1 cellular context compared by ENCODE assay signal in the genomic region with DNA sequence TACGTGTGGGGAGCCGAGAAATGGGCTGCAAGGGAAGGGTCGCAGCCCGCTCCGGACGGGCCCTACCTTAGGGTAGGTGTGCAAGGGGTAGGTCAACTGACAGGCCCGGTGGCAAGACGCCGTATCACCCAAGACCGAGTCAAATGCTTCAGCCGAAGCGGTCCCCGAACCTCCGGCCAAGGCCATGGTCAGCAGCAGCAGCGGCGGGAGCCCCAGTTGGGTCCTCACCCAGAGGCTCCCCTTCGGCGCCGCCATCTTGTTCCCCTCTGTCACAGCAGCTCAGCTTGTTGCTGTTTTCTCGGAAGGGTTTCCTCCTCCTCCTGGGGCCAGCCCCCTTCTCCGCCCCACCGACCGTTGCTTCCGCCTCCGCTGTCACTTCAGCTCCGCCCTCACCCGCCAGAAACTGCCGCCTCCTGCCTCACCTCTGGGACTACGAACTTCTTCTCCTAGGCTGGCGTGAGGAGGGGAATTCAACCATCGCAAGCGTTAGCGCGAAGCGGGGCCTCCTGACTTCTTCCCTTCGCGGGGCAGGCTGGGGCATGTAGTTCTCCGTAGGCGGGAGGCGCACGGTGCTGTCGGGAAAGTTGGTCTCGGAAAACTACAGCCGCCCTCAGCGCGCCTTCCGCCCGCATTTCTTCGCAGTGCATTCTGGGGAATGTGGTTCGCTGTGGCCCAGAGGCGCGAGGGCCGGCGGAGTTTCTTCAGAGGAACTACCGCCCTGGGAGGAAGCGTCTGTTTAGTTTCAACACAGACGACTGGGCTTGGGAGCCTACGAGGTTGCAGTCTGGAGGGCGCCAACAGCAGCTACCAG.
TF ChIP-seq lines count a peak whose summit lies in the region.

A gene (plus strand): TSS at position 675 of the 811 bp plus-strand sequence. CDS start 815 bp downstream, outside the sequence.
A gene with protein sequence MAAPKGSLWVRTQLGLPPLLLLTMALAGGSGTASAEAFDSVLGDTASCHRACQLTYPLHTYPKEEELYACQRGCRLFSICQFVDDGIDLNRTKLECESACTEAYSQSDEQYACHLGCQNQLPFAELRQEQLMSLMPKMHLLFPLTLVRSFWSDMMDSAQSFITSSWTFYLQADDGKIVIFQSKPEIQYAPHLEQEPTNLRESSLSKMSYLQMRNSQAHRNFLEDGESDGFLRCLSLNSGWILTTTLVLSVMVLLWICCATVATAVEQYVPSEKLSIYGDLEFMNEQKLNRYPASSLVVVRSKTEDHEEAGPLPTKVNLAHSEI (minus strand): TSS at position 271 of the 811 bp plus-strand sequence. CDS start 16 bp downstream, at position 255.

TF ChIP-seq in neural cell, 6 proteins besides CTCF, POLR2A, EP300 and RAD21 (continued from another document):
- TF ChIP-seq, protein P1, sequence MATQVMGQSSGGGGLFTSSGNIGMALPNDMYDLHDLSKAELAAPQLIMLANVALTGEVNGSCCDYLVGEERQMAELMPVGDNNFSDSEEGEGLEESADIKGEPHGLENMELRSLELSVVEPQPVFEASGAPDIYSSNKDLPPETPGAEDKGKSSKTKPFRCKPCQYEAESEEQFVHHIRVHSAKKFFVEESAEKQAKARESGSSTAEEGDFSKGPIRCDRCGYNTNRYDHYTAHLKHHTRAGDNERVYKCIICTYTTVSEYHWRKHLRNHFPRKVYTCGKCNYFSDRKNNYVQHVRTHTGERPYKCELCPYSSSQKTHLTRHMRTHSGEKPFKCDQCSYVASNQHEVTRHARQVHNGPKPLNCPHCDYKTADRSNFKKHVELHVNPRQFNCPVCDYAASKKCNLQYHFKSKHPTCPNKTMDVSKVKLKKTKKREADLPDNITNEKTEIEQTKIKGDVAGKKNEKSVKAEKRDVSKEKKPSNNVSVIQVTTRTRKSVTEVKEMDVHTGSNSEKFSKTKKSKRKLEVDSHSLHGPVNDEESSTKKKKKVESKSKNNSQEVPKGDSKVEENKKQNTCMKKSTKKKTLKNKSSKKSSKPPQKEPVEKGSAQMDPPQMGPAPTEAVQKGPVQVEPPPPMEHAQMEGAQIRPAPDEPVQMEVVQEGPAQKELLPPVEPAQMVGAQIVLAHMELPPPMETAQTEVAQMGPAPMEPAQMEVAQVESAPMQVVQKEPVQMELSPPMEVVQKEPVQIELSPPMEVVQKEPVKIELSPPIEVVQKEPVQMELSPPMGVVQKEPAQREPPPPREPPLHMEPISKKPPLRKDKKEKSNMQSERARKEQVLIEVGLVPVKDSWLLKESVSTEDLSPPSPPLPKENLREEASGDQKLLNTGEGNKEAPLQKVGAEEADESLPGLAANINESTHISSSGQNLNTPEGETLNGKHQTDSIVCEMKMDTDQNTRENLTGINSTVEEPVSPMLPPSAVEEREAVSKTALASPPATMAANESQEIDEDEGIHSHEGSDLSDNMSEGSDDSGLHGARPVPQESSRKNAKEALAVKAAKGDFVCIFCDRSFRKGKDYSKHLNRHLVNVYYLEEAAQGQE (IDR thresholded peaks at IDR 0.05; ENCODE audit: borderline replicate concordance) = peak; percentile 70
- TF ChIP-seq SMC3 (conservative IDR thresholded peaks at IDR 0.05; ENCODE audit: poor library complexity) (peak; percentile 24), MXI1 (conservative IDR thresholded peaks at IDR 0.05; ENCODE audit: poor library complexity, severe bottlenecking) (peak; percentile 77), POLR2AphosphoS5 (IDR thresholded peaks at IDR 0.05) (peak; percentile 86), EZH2 (IDR thresholded peaks at IDR 0.05; ENCODE audit: borderline replicate concordance, insufficient read depth, low read length, poor library complexity, severe bottlenecking) (no peak)
